ENCODE assay signal across 22 cellular contexts in the genomic region with DNA sequence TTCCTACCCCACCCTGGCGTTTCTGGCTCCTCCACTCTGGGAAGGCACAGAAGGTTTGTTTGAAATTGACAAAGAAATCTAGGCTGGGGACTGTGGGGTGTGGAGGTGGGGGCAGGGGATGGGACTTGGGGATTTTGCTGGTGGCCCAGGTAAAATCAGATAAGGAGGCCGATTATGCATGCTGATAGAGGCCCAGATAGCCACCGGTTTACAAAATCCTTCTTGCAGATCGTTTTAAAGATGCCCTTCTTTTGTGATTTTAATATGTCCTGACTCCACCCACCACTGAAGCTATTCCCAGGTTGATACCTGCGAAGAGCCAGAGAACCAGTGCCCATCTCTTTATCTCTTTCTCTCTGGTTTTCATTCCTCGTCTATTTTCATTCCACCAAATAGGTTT.
"Had no signal": no experiment of that assay in that cellular context is flagged by ENCODE, and none has a peak within 500 bp of the region (broad histone marks: within the 10 kb centered on the region; RNA-seq: fewer than 3 reads in every experiment).

No MANE protein-coding gene starts in this region.

- H3K4me1 ChIP-seq: lower lobe of right lung, psoas muscle, spleen, suprapubic skin had no signal

- FAIRE-seq: frontal cortex had no signal

- H3K9me3 ChIP-seq: lower lobe of right lung, psoas muscle, spleen, suprapubic skin, transverse colon, vagina had no signal

- H3K27me3 ChIP-seq: ovary, suprapubic skin, vagina had no signal

- H3K27ac ChIP-seq: lower lobe of right lung, ovary, psoas muscle, skin epidermis, spleen, suprapubic skin, transverse colon, vagina had no signal

- H3K36me3 ChIP-seq: lower lobe of right lung, ovary, spleen, suprapubic skin, transverse colon, vagina had no signal

- H3K27ac Mint-ChIP-seq: effector memory CD8-positive, alpha-beta T cell; immature natural killer cell; natural killer cell; stimulated activated naive B cell treated with anti-CD40 and anti-IgM and Interleukin-4, amounts not matched to agents 10 μg/mL and 1 μg/mL and 100 μg/mL, for 72 hours; stimulated activated naive CD8-positive, alpha-beta T cell treated with anti-CD3 and anti-CD28 coated beads, Interleukin-15, Interleukin-2, amounts not matched to agents 100 ng/mL and 50 ng/mL, for 24 hours had no signal

- H3K4me3 ChIP-seq: lower lobe of right lung, ovary, psoas muscle, skin epidermis, spleen, suprapubic skin, transverse colon, vagina had no signal

- H3K9me3 Mint-ChIP-seq: effector memory CD8-positive, alpha-beta T cell; immature natural killer cell; natural killer cell; stimulated activated naive CD8-positive, alpha-beta T cell treated with anti-CD3 and anti-CD28 coated beads, Interleukin-15, Interleukin-2, amounts not matched to agents 100 ng/mL and 50 ng/mL, for 24 hours had no signal

- H3K4me3 Mint-ChIP-seq: effector memory CD8-positive, alpha-beta T cell; immature natural killer cell; natural killer cell; stimulated activated naive B cell treated with anti-CD40 and anti-IgM and Interleukin-4, amounts not matched to agents 10 μg/mL and 1 μg/mL and 100 μg/mL, for 72 hours; stimulated activated naive CD8-positive, alpha-beta T cell treated with anti-CD3 and anti-CD28 coated beads, Interleukin-15, Interleukin-2, amounts not matched to agents 100 ng/mL and 50 ng/mL, for 24 hours had no signal

- ATAC-seq: effector memory CD8-positive, alpha-beta T cell; left ventricle myocardium superior; lower lobe of right lung; natural killer cell; psoas muscle; right cardiac atrium; stimulated activated naive B cell treated with anti-CD40 and anti-IgM and Interleukin-4, amounts not matched to agents 10 μg/mL and 1 μg/mL and 100 μg/mL, for 72 hours had no signal

- H3K36me3 Mint-ChIP-seq: immature natural killer cell; natural killer cell; stimulated activated naive B cell treated with anti-CD40 and anti-IgM and Interleukin-4, amounts not matched to agents 10 μg/mL and 1 μg/mL and 100 μg/mL, for 72 hours had no signal

- DNase-seq: cortex of kidney; effector memory CD8-positive, alpha-beta T cell; immature natural killer cell; islet precursor cell; left ventricle myocardium superior; lower lobe of right lung; natural killer cell; occipital lobe; ovary; posterior cingulate gyrus; psoas muscle; right cardiac atrium; spleen; stimulated activated CD4-positive, alpha-beta T cell treated with anti-CD3 and anti-CD28 coated beads, Interleukin-15, amount 100 ng/mL, for 24 hours; stimulated activated CD4-positive, alpha-beta T cell treated with anti-CD3 and anti-CD28 coated beads, Interleukin-2, amount 100 ng/mL, for 48 hours; stimulated activated naive B cell treated with anti-CD40 and anti-IgM and Interleukin-4, amounts not matched to agents 10 μg/mL and 1 μg/mL and 100 μg/mL, for 72 hours; transverse colon had no signal

- H3K4me1 Mint-ChIP-seq: immature natural killer cell; natural killer cell; stimulated activated naive B cell treated with anti-CD40 and anti-IgM and Interleukin-4, amounts not matched to agents 10 μg/mL and 1 μg/mL and 100 μg/mL, for 72 hours had no signal
